Comparison of ENCODE assay signal across 31 cellular contexts in genomic region chr2:222309361-222309760, GRCh38. TPM values are rescaled to one million over a fixed set of nuclear protein-coding genes. Genes with fewer than 3 reads are reported as not detected.
"Had no signal": no experiment of that assay in that cellular context is flagged by ENCODE, and none has a peak within 500 bp of the region (broad histone marks: within the 10 kb centered on the region; RNA-seq: fewer than 3 reads in every experiment).

No MANE protein-coding gene starts in this region.

- H3K9me3 Mint-ChIP-seq: activated T-cell treated with anti-CD3 and anti-CD28 coated beads, Interleukin-2, amount 50 U/mL, for 24 hours had no signal

- H3K27ac ChIP-seq: adrenal gland, body of pancreas, breast epithelium, PC-9, WERI-Rb-1 had no signal

- H3K27ac Mint-ChIP-seq: activated CD8-positive, alpha-beta T cell treated with anti-CD3 and anti-CD28 coated beads, Interleukin-2, amount 10 ng/mL, durations not matched to agents 7 days and 5 days; activated naive CD4-positive, alpha-beta T cell treated with anti-CD3 and anti-CD28 coated beads for 36 hours; activated naive CD4-positive, alpha-beta T cell treated with anti-CD3 and anti-CD28 coated beads, Interleukin-2, amount 50 U/mL, for 72 hours; activated T-cell treated with anti-CD3 and anti-CD28 coated beads, Interleukin-2, amount 50 U/mL, for 24 hours had no signal

- H3K4me3 ChIP-seq: adrenal gland, body of pancreas, breast epithelium, PC-9 had no signal

- DNase-seq: activated CD4-positive, alpha-beta T cell treated with anti-CD3 and anti-CD28 coated beads for 1 hour; activated CD4-positive, alpha-beta T cell treated with anti-CD3 and anti-CD28 coated beads for 48 hours; activated CD4-positive, alpha-beta T cell treated with anti-CD3 and anti-CD28 coated beads, Interleukin-2, amount 50 U/mL, for 4 hours; activated CD4-positive, CD25-positive, alpha-beta regulatory T cell; activated CD8-positive, alpha-beta T cell treated with anti-CD3 and anti-CD28 coated beads, Interleukin-2, amount 10 ng/mL, durations not matched to agents 7 days and 5 days; activated gamma-delta T cell treated with Interleukin-2 at 50 U/mL for 16 hours; activated naive CD4-positive, alpha-beta T cell treated with anti-CD3 and anti-CD28 coated beads for 36 hours; activated T-cell treated with anti-CD3 and anti-CD28 coated beads, Interleukin-2, amount 50 U/mL, for 24 hours; adrenal gland; body of pancreas; NCI-H1048; NCI-H1105 treated with DMSO at 0.1 percent for 48 hours; NCI-H1436; NCI-H1694; NCI-H1930; NCI-H2081 treated with DMSO at 0.1 percent for 48 hours; NCI-H226; NCI-H446 treated with DMSO at 0.1 percent for 48 hours; NCI-H524; NK-92 treated with Interleukin-12 subunit alpha and Interleukin-12 subunit beta, amount 100 ng/mL, for 24 hours; PC-9; Right ventricle myocardium superior; SW 1271; T-helper 1 cell; T-helper 2 cell; T-helper 9 cell; WERI-Rb-1 had no signal

- H3K36me3 ChIP-seq: adrenal gland, breast epithelium, WERI-Rb-1 had no signal

- H3K4me3 Mint-ChIP-seq: activated CD8-positive, alpha-beta T cell treated with anti-CD3 and anti-CD28 coated beads, Interleukin-2, amount 10 ng/mL, durations not matched to agents 7 days and 5 days; activated naive CD4-positive, alpha-beta T cell treated with anti-CD3 and anti-CD28 coated beads for 36 hours; activated T-cell treated with anti-CD3 and anti-CD28 coated beads, Interleukin-2, amount 50 U/mL, for 24 hours had no signal

- H3K9me3 ChIP-seq: adrenal gland, body of pancreas had no signal

RNA-seq across cellular contexts. Expression of gene PAX3, which starts 10.6 kb away (rescaled TPM):
- total RNA-seq: activated CD8-positive, alpha-beta T cell treated with anti-CD3 and anti-CD28 coated beads, Interleukin-2, amount 10 ng/mL, durations not matched to agents 7 days and 5 days; activated naive CD4-positive, alpha-beta T cell treated with anti-CD3 and anti-CD28 coated beads for 36 hours; activated naive CD4-positive, alpha-beta T cell treated with anti-CD3 and anti-CD28 coated beads, Interleukin-2, amount 50 U/mL, for 72 hours; adrenal gland; astrocyte; body of pancreas; MCF 10A; PC-9; Right ventricle myocardium superior had no signal
- polyA plus RNA-seq: adrenal gland had no signal
